Comparison of ENCODE assay signal across 29 cellular contexts in the genomic region with DNA sequence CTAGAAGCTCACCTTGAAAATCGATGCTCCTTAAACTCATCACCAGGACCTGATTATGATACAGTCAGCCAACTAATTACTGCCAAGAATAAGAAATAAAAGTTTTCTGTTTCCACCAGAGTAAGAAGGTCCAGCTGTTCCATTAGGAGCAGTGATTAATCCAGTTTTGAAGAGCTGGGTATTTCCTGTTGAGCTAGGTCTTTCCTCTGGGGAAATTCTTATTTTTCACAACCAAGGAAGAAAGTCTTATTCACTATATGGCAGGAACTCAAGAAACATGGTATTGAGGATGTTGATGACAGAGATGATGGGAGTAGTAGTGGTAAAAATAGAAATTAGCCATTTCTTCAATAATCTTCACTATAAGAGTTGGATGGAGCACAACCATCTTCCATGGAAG.
DNase-seq lines count a peak whose midpoint lies in the region; ATAC-seq and TF ChIP-seq lines count a peak whose summit lies in the region.
"Had no signal": no experiment of that assay in that cellular context is flagged by ENCODE, and none has a peak within 500 bp of the region (broad histone marks: within the 10 kb centered on the region; RNA-seq: fewer than 3 reads in every experiment).

No MANE protein-coding gene starts in this region.

- H3K36me3 Mint-ChIP-seq in chondrocyte (ENCODE audit: low read depth) = no peaks in the 10 kb centered on the region
- H3K36me3 Mint-ChIP-seq: memory B cell had no signal

- TF ChIP-seq CTCF in chondrocyte (IDR thresholded peaks at IDR 0.05) (no peak), foreskin fibroblast (IDR thresholded peaks at IDR 0.05; ENCODE audit: low read depth, low read length) (no peak)

- H3K4me3 ChIP-seq in foreskin fibroblast (ENCODE audit: low read depth in 1 of 2, low read length in 2 of 2) = no peak overlapping the region
- H3K4me3 ChIP-seq: A549; BLaER1 treated with 17β-estradiol and CSF1 and Interleukin-3, amounts not matched to agents 10 nM and 100 nM; prostate gland; smooth muscle cell; upper lobe of right lung had no signal

- ATAC-seq in Right ventricle myocardium superior (ENCODE audit: poor library complexity) (peak; percentile 69), HG02884 (IDR thresholded peaks at IDR 0.05; ENCODE audit: unreplicated experiment) (no peak)
- ATAC-seq: A549; activated naive CD4-positive, alpha-beta T cell treated with anti-CD3 and anti-CD28 coated beads, Interleukin-2, amount 50 U/mL, for 72 hours; upper lobe of right lung had no signal

- H3K27me3 Mint-ChIP-seq in chondrocyte (ENCODE audit: low read depth) = no peaks in the 10 kb centered on the region

- DNase-seq in Right ventricle myocardium superior (no peak), cardiac septum (ENCODE audit: low spot score) (no peak), chondrocyte (ENCODE audit: low spot score) (no peak), foreskin fibroblast (peak; percentile 22 to 41), GDM1 (lab: John Stamatoyannopoulos, UW) (no peak), MV-4-11 (lab: John Stamatoyannopoulos, UW) (no peak)
- no peak for DNase-seq in activated naive CD4-positive, alpha-beta T cell (lab: John Stamatoyannopoulos, UW)
- DNase-seq: activated CD4-positive, alpha-beta T cell treated with anti-CD3 and anti-CD28 coated beads, Interleukin-2, amount 50 U/mL, for 4 hours; Caco-2; DMS79; effector CD8-positive, alpha-beta T cell; glutamatergic neuron; H9; Kasumi-1; NCI-H1092; NCI-H2029 treated with DMSO at 0.1 percent for 48 hours; NCI-H2227 treated with DMSO at 0.1 percent for 48 hours; NCI-H82; substantia nigra; T-helper 9 cell; upper lobe of right lung; WERI-Rb-1 had no signal

- H3K4me3 Mint-ChIP-seq in chondrocyte (ENCODE audit: unreplicated experiment) = no peak overlapping the region
- H3K4me3 Mint-ChIP-seq: H9, memory B cell had no signal

- H3K9me3 Mint-ChIP-seq in chondrocyte (ENCODE audit: low read depth) = peaks cover 19% of the 10 kb centered on the region

- peaks cover 35% of the 10 kb centered on the region for H3K4me1 Mint-ChIP-seq in chondrocyte (ENCODE audit: low read depth)
- H3K4me1 Mint-ChIP-seq: memory B cell had no signal

- intact Hi-C loops in Right ventricle myocardium superior (cut with DNase I) = no loop called here
- intact Hi-C loops in cardiac septum (cut with DNase I) = loop anchor here (10.0 kb wide), 1 partner anchor 191 kb away; no protein-coding TSS in a partner anchor

- peak overlapping the region; percentile 27 for H3K27ac Mint-ChIP-seq in chondrocyte (ENCODE audit: unreplicated experiment)
- H3K27ac Mint-ChIP-seq: activated naive CD4-positive, alpha-beta T cell treated with anti-CD3 and anti-CD28 coated beads, Interleukin-2, amount 50 U/mL, for 72 hours; H9; memory B cell had no signal

Comparison
In these comparisons a context has a peak if more than half of its experiments do, and no peak if none do; other contexts are left out.
1. DNase-seq: peak in foreskin fibroblast (2 of 2); none in Right ventricle myocardium superior (single experiment), cardiac septum (single experiment), chondrocyte (single experiment), activated naive CD4-positive, alpha-beta T cell (0 of 4), GDM1 (single experiment) and MV-4-11 (single experiment).